Comparison of ENCODE assay signal across 9 cellular contexts in the genomic region with DNA sequence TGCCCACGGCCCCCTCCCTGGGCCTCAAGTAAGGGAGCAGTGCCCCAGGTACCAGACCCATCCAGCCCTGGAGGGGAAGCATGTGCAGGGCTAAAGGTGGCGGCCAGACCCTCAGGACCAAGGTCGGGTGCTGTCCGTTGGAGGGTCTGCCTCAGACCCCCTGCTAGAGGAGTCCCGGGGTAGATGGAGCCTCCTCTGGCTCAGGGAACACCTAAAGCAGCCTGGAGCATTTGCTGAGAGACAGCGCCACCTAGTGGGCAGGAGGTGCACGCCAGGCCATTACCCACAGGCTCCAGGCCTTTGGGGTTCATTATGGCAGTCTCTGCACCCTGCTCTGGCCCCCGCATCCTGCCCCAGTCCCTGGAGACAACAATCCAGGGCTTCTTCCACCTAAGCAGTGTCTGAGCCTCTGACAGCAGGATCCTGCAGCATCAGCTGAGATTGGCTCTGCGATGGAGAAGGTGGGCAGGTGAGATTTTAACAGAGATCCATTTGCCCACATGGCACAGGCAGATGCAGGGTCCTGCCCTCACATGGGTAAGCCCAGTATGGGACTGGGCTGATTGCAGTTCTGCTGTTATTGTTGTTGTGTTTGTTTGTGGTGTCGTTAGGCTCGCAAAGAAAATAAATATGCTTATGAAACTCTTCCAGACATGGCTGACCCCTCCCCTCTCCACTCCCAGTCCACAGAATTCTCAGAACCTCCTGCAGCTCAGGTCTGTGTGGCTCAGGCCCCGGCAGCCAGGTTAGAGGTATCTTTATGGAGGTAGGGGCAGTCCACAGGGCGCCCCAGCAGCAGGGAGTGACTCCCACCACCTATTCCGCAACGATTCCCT. TPM values are rescaled to one million over a fixed set of nuclear protein-coding genes. Genes with fewer than 3 reads are reported as not detected.
DNase-seq lines count a peak whose midpoint lies in the region; ATAC-seq, FAIRE-seq and TF ChIP-seq lines count a peak whose summit lies in the region.
"Had no signal": no experiment of that assay in that cellular context is flagged by ENCODE, and none has a peak within 500 bp of the region (broad histone marks: within the 10 kb centered on the region; RNA-seq: fewer than 3 reads in every experiment).

No MANE protein-coding gene starts in this region.

- ATAC-seq in RWPE2 (ENCODE audit: low read depth) = peak; percentile 83

- H3K27ac ChIP-seq in 22Rv1 (no peak overlapping the region), RWPE2 (ENCODE audit: poor library complexity, severe bottlenecking) (no peak overlapping the region), tibial nerve (no peak overlapping the region)

- H3K9me3 ChIP-seq in RWPE2 (ENCODE audit: severe bottlenecking) = no peaks in the 10 kb centered on the region
- H3K9me3 ChIP-seq in tibial nerve = no peaks in the 10 kb centered on the region

- H3K4me1 Mint-ChIP-seq in osteocyte (ENCODE audit: unreplicated experiment) = peaks cover 9% of the 10 kb centered on the region

- TF ChIP-seq POLR2A in GM12892 (IDR thresholded peaks at IDR 0.05; ENCODE audit: low read depth, low read length) = no peak
- no peak for TF ChIP-seq POLR2A in tibial nerve (IDR thresholded peaks at IDR 0.05)

- H3K36me3 ChIP-seq in RWPE2 (ENCODE audit: low read depth) = peaks cover 43% of the 10 kb centered on the region
- peaks cover 0 to 77% (median 0%) of the 10 kb centered on the region in 3 donors for H3K36me3 ChIP-seq in tibial nerve

- TF ChIP-seq CTCF in 22Rv1 (IDR thresholded peaks at IDR 0.05) (peak; percentile 93), RWPE2 (IDR thresholded peaks at IDR 0.05; ENCODE audit: poor library complexity, severe bottlenecking) (peak; percentile 94), osteocyte (IDR thresholded peaks at IDR 0.05) (peak; percentile 99), tibial nerve (IDR thresholded peaks at IDR 0.05) (peak; percentile 92 to 98 (median 95))

- H3K4me3 ChIP-seq in RWPE2 (ENCODE audit: severe bottlenecking) (no peak overlapping the region), tibial nerve (no peak overlapping the region)
- H3K4me3 ChIP-seq: skin epidermis had no signal

- H3K4me1 ChIP-seq in RWPE2 (ENCODE audit: insufficient read depth, poor library complexity, severe bottlenecking) (peaks cover 12% of the 10 kb centered on the region), tibial nerve (peaks cover 0 to 25% (median 0%) of the 10 kb centered on the region in 4 donors)

- WGBS in tibial nerve, 2 donors = 38 to 42% methylated on average over 13 to 14 of the region's 15 CpGs

- FAIRE-seq in GM12892 (lab: Jason Lieb, UNC) = peak; percentile 97

- TF ChIP-seq EP300 in tibial nerve (IDR thresholded peaks at IDR 0.05) = no peak

- H3K4me3 Mint-ChIP-seq in osteocyte (ENCODE audit: unreplicated experiment) = no peak overlapping the region

- H3K27me3 ChIP-seq in RWPE2 (ENCODE audit: insufficient read depth, poor library complexity, severe bottlenecking) = no peaks in the 10 kb centered on the region
- H3K27me3 ChIP-seq in tibial nerve = no peaks in the 10 kb centered on the region

- no peak overlapping the region for H3K27ac Mint-ChIP-seq in osteocyte (ENCODE audit: unreplicated experiment)

- H3K9me3 Mint-ChIP-seq in osteocyte (ENCODE audit: unreplicated experiment) = no peaks in the 10 kb centered on the region

- DNase-seq in GM12892 (ENCODE audit: insufficient read length) (peak; percentile 85), KG1 (lab: John Stamatoyannopoulos, UW) (peak; percentile 60), RWPE2 (ENCODE audit: low spot score) (no peak), foreskin melanocyte (peak; percentile 36), osteocyte (ENCODE audit: extremely low spot score, unreplicated experiment) (peak; percentile 93), tibial nerve (ENCODE audit: low spot score in 2 of 2) (peak; percentile 72 to 92)
- peak; percentile 77 for DNase-seq in activated effector memory CD4-positive, alpha-beta T cell treated with Interleukin-2 at 50 U/mL for 16 hours

- H3K36me3 Mint-ChIP-seq in osteocyte (ENCODE audit: unreplicated experiment) = peaks cover 6% of the 10 kb centered on the region

- no peaks in the 10 kb centered on the region for H3K27me3 Mint-ChIP-seq in osteocyte (ENCODE audit: unreplicated experiment)

RNA-seq across cellular contexts. Expression of gene CTNNBIP1, which starts 42.4 kb away (rescaled TPM):
- 11.1 TPM for polyA plus RNA-seq in GM12892 (2012; ENCODE audit: missing spikeins)
- total RNA-seq in osteocyte (27.6 and 30.4 TPM in 2 replicates), tibial nerve (10 to 100 TPM; 17.0 to 24.9 (median 20.3) TPM)

RNA-seq across cellular contexts. Expression of gene CLSTN1, which starts 43.9 kb away (rescaled TPM):
- polyA plus RNA-seq in GM12892 (2012; ENCODE audit: missing spikeins) = 17.4 TPM
- total RNA-seq in osteocyte (179 and 187 TPM in 2 replicates), tibial nerve (10 to 100 TPM; 60.9 to 90.6 (median 72.5) TPM)
